In genomic region chr9:136604823-136605525, GRCh38 we compare ENCODE assay signal across 25 cellular contexts. TPM values are rescaled to one million over a fixed set of nuclear protein-coding genes. Genes with fewer than 3 reads are reported as not detected.
DNase-seq lines count a peak whose midpoint lies in the region; ATAC-seq lines count a peak whose summit lies in the region.
"Had no signal": no experiment of that assay in that cellular context is flagged by ENCODE, and none has a peak within 500 bp of the region (broad histone marks: within the 10 kb centered on the region; RNA-seq: fewer than 3 reads in every experiment).

No MANE protein-coding gene starts in this region.

- H3K9ac ChIP-seq in mesendoderm (ENCODE audit: low read length): no peak overlapping the region
- H3K9ac ChIP-seq: KMS-11 had no signal

- H3K79me1 ChIP-seq in mesendoderm (ENCODE audit: low read length): no peaks in the 10 kb centered on the region

- no peak overlapping the region for H4K8ac ChIP-seq in mesendoderm (ENCODE audit: low read depth, low read length)

- H3K4me3 ChIP-seq in mesendoderm (ENCODE audit: low read length): no peak overlapping the region
- no peak overlapping the region for H3K4me3 ChIP-seq in aorta (ENCODE audit: low read length in 2 of 2)
- H3K4me3 ChIP-seq: dorsolateral prefrontal cortex, hepatocyte, PC-9, prostate gland, uterus had no signal

- H2BK5ac ChIP-seq in mesendoderm (ENCODE audit: low read length): no peak overlapping the region

- peaks cover 3% of the 10 kb centered on the region for H3K4me1 ChIP-seq in mesendoderm (ENCODE audit: control insufficient read depth, low read depth, low read length)
- H3K4me1 ChIP-seq in aorta (ENCODE audit: control insufficient read depth in 1 of 2, insufficient read depth in 2 of 2, low read length in 2 of 2): no peaks in the 10 kb centered on the region
- H3K4me1 ChIP-seq: prostate gland, uterus had no signal

- H3K27me3 ChIP-seq in mesendoderm (ENCODE audit: insufficient read depth, low read length, poor library complexity) (no peaks in the 10 kb centered on the region), aorta (ENCODE audit: control insufficient read depth in 1 of 2, insufficient read depth in 2 of 2, low read length in 1 of 2) (no peaks in the 10 kb centered on the region)
- H3K27me3 ChIP-seq: dorsolateral prefrontal cortex, hepatocyte, uterus had no signal

- no peaks in the 10 kb centered on the region for H3K9me3 ChIP-seq in aorta (ENCODE audit: control insufficient read depth, low read length)
- H3K9me3 ChIP-seq: prostate gland, uterus had no signal

- no peak overlapping the region for H2BK15ac ChIP-seq in mesendoderm (replicated peaks; ENCODE audit: low read depth)

- ATAC-seq in Right ventricle myocardium superior (ENCODE audit: poor library complexity) (peak; percentile 47), left cardiac atrium (peak; percentile 45 to 69), aorta (ENCODE audit: low FRiP score) (peak; percentile 23), GM21737 (IDR thresholded peaks at IDR 0.05; ENCODE audit: unreplicated experiment) (no peak)
- ATAC-seq: naive thymus-derived CD4-positive, alpha-beta T cell; stimulated activated naive B cell treated with anti-CD40 and anti-IgM and Interleukin-4, amounts not matched to agents 10 μg/mL and 1 μg/mL and 100 μg/mL, for 72 hours had no signal

- H3K18ac ChIP-seq in mesendoderm (ENCODE audit: low read length): no peak overlapping the region

- DNase-seq in Right ventricle myocardium superior (peak; percentile 64), cardiac septum (ENCODE audit: low spot score) (no peak), left cardiac atrium (peak; percentile 74), mesendoderm (no peak), aorta (no peak), OCI-M2 (lab: John Stamatoyannopoulos, UW; ENCODE audit: unreplicated experiment) (no peak), NCI-H446 (lab: John Stamatoyannopoulos, UW) (no peak)
- DNase-seq: activated CD4-positive, alpha-beta T cell treated with anti-CD3 and anti-CD28 coated beads, Interleukin-2, amount 50 U/mL, for 48 hours; activated T-cell treated with anti-CD3 and anti-CD28 coated beads, Interleukin-2, amount 50 U/mL, for 24 hours; DMS53; H9; kidney glomerular epithelial cell; naive thymus-derived CD4-positive, alpha-beta T cell; NCI-H1092 treated with DMSO at 0.1 percent for 48 hours; NCI-H2107; NCI-H526 treated with DMSO at 0.1 percent for 48 hours; PC-9; stimulated activated naive B cell treated with anti-CD40 and anti-IgM and Interleukin-4, amounts not matched to agents 10 μg/mL and 1 μg/mL and 100 μg/mL, for 72 hours; uterus had no signal

- no peak overlapping the region for H3K4me2 ChIP-seq in mesendoderm (ENCODE audit: low read length)
- H3K4me2 ChIP-seq: hepatocyte, KMS-11, PC-9 had no signal

- no peak overlapping the region for H2AK5ac ChIP-seq in mesendoderm (ENCODE audit: low read length)

- no peak overlapping the region for H4K5ac ChIP-seq in mesendoderm (ENCODE audit: low read length)

- no peak overlapping the region for H2BK120ac ChIP-seq in mesendoderm (ENCODE audit: low read depth, low read length)

- H3K23ac ChIP-seq in mesendoderm (ENCODE audit: low read length): no peak overlapping the region

- no CpG with 5 or more reads among the region's 26 CpGs for WGBS in mesendoderm (ENCODE audit: extremely low coverage, insufficient coverage, low lambda C conversion rate)
- 48 to 57% methylated on average over 26 of the region's 26 CpGs for WGBS in aorta, 2 donors

- H3K27ac ChIP-seq in mesendoderm (ENCODE audit: low read depth, low read length) (no peak overlapping the region), aorta (ENCODE audit: low read depth in 1 of 2, low read length in 2 of 2) (peak overlapping the region in 1 of 2 donors; percentile 52)
- H3K27ac ChIP-seq: hepatocyte, KMS-11, PC-9, prostate gland, uterus, VCaP had no signal

- H3K36me3 ChIP-seq in mesendoderm (ENCODE audit: control insufficient read depth, insufficient read depth, low read length) (no peaks in the 10 kb centered on the region), aorta (ENCODE audit: control insufficient read depth in 1 of 2, insufficient read depth in 2 of 2, low read length in 1 of 2) (no peaks in the 10 kb centered on the region)
- H3K36me3 ChIP-seq: prostate gland, uterus had no signal

- intact Hi-C loops in Right ventricle myocardium superior (cut with DNase I) (no loop called here), cardiac septum (cut with DNase I) (no loop called here), left cardiac atrium (cut with DNase I) (no loop called here), aorta (cut with DNase I) (loop anchor here in 1 of 2 donors (5.0 kb wide), 1 partner anchor 58 kb away; the partner anchor contains the start of gene NOTCH1)

- no peak overlapping the region for H3K4ac ChIP-seq in mesendoderm (ENCODE audit: low read depth, low read length)

- H3K56ac ChIP-seq in mesendoderm (ENCODE audit: low read length): peak overlapping the region; percentile 15

- H3K79me2 ChIP-seq in mesendoderm (ENCODE audit: control insufficient read depth, insufficient read depth, low read length): no peaks in the 10 kb centered on the region
- H3K79me2 ChIP-seq: hepatocyte had no signal

RNA-seq across cellular contexts. Expression of gene EGFL7, which starts 57.7 kb away (rescaled TPM):
- 61.5 TPM for total RNA-seq in Right ventricle myocardium superior
- 85.3 TPM for total RNA-seq in cardiac septum
- total RNA-seq in left cardiac atrium: 100 to 1,000 TPM in 1 of 2 donors, 10 to 100 TPM in 1; 86.6 to 138 TPM
- 14.0 TPM for polyA plus RNA-seq in mesendoderm (2013, experiment 1 of 2)
- 13.6 TPM for polyA plus RNA-seq in mesendoderm (2013, experiment 2 of 2)
- 100 to 1,000 TPM in 1 of 2 donors, 10 to 100 TPM in 1; 78.6 to 308 TPM for total RNA-seq in aorta
- polyA plus RNA-seq in aorta: 10 to 100 TPM; 13.1 to 32.0 TPM
- polyA plus RNA-seq: naive thymus-derived CD4-positive, alpha-beta T cell had no signal

RNA-seq across cellular contexts. Expression of gene NOTCH1, which starts 59.1 kb away (rescaled TPM):
- total RNA-seq in Right ventricle myocardium superior (16.8 TPM), cardiac septum (29.7 TPM), left cardiac atrium (10 to 100 TPM; 22.7 to 36.0 TPM), aorta (10 to 100 TPM; 47.4 to 81.6 TPM)
- polyA plus RNA-seq in mesendoderm (2013, experiment 1 of 2): 14.3 TPM
- polyA plus RNA-seq in mesendoderm (2013, experiment 2 of 2): 14.2 TPM
- polyA plus RNA-seq in aorta: 1 to 10 TPM; 3.1 to 8.5 TPM

Comparison
In these comparisons a context has a peak if more than half of its experiments do, and no peak if none do; other contexts are left out.
1. DNase-seq: peak in Right ventricle myocardium superior (single experiment) and left cardiac atrium (single experiment); none in cardiac septum (single experiment), mesendoderm (single experiment), aorta (0 of 2), OCI-M2 (single experiment) and NCI-H446 (0 of 2).